8 cellular contexts compared by ENCODE assay signal in genomic region chr9:84139296-84140100, GRCh38.
DNase-seq lines count a peak whose midpoint lies in the region; ATAC-seq lines count a peak whose summit lies in the region.

No MANE protein-coding gene starts in this region.

- no peak overlapping the region for H3K27ac Mint-ChIP-seq in activated CD8-positive, alpha-beta memory T cell treated with anti-CD3 and anti-CD28 coated beads, Interleukin-2, amount 10 ng/mL, durations not matched to agents 7 days and 5 days
- no peak overlapping the region for H3K27ac Mint-ChIP-seq in effector memory CD8-positive, alpha-beta T cell

- H3K4me3 Mint-ChIP-seq in activated CD8-positive, alpha-beta memory T cell treated with anti-CD3 and anti-CD28 coated beads, Interleukin-2, amount 10 ng/mL, durations not matched to agents 7 days and 5 days: peak overlapping the region; percentile 80
- H3K4me3 Mint-ChIP-seq in effector memory CD8-positive, alpha-beta T cell: peak overlapping the region; percentile 67 to 82

- CTCF ChIA-PET in activated CD8-positive, alpha-beta memory T cell treated with anti-CD3 and anti-CD28 coated beads, Interleukin-2, amount 10 ng/mL, durations not matched to agents 7 days and 5 days (lab: Charles Lee): interaction anchor here (0.5 to 1.3 kb wide), 2 partner anchors 9 to 33 kb away, joined by 3 read pairs; no protein-coding TSS in a partner anchor

- DNase-seq in activated CD8-positive, alpha-beta memory T cell treated with anti-CD3 and anti-CD28 coated beads, Interleukin-2, amount 10 ng/mL, durations not matched to agents 7 days and 5 days: no peak
- no peak for DNase-seq in activated CD8-positive, alpha-beta memory T cell treated with anti-CD3 and anti-CD28 coated beads for 24 hours
- peak; percentile 2 for DNase-seq in NCI-H446 treated with DMSO at 0.1 percent for 48 hours (lab: John Stamatoyannopoulos, UW)
- no peak for DNase-seq in effector memory CD8-positive, alpha-beta T cell
- DNase-seq in pulmonary artery endothelial cell (ENCODE audit: low read depth, low spot score): peak; percentile 86
- DNase-seq in stimulated activated CD4-positive, alpha-beta T cell treated with anti-CD3 and anti-CD28 coated beads, Interleukin-4, amount 100 ng/mL, for 24 hours: no peak
- no peak for DNase-seq in LoVo (ENCODE audit: low spot score)

- H3K9me3 Mint-ChIP-seq in activated CD8-positive, alpha-beta memory T cell treated with anti-CD3 and anti-CD28 coated beads, Interleukin-2, amount 10 ng/mL, durations not matched to agents 7 days and 5 days (ENCODE audit: low read depth): no peaks in the 10 kb centered on the region
- no peaks in the 10 kb centered on the region for H3K9me3 Mint-ChIP-seq in effector memory CD8-positive, alpha-beta T cell

- peaks cover 56% of the 10 kb centered on the region for H3K27me3 Mint-ChIP-seq in activated CD8-positive, alpha-beta memory T cell treated with anti-CD3 and anti-CD28 coated beads, Interleukin-2, amount 10 ng/mL, durations not matched to agents 7 days and 5 days
- peaks cover 71 to 89% of the 10 kb centered on the region in 2 donors for H3K27me3 Mint-ChIP-seq in effector memory CD8-positive, alpha-beta T cell

- peaks cover 18% of the 10 kb centered on the region for H3K4me1 Mint-ChIP-seq in activated CD8-positive, alpha-beta memory T cell treated with anti-CD3 and anti-CD28 coated beads, Interleukin-2, amount 10 ng/mL, durations not matched to agents 7 days and 5 days
- H3K4me1 Mint-ChIP-seq in effector memory CD8-positive, alpha-beta T cell (ENCODE audit: low read depth in 2 of 2): peaks cover 6 to 10% of the 10 kb centered on the region in 2 donors

- H3K36me3 Mint-ChIP-seq in activated CD8-positive, alpha-beta memory T cell treated with anti-CD3 and anti-CD28 coated beads, Interleukin-2, amount 10 ng/mL, durations not matched to agents 7 days and 5 days: peaks cover 2% of the 10 kb centered on the region
- H3K36me3 Mint-ChIP-seq in effector memory CD8-positive, alpha-beta T cell (ENCODE audit: insufficient read depth): no peaks in the 10 kb centered on the region

- no peak for ATAC-seq in activated CD8-positive, alpha-beta memory T cell treated with anti-CD3 and anti-CD28 coated beads, Interleukin-2, amount 10 ng/mL, durations not matched to agents 7 days and 5 days
- ATAC-seq in effector memory CD8-positive, alpha-beta T cell (replicated peaks): no peak
- ATAC-seq in GM21360 (IDR thresholded peaks at IDR 0.05; ENCODE audit: unreplicated experiment): no peak

Comparison
In these comparisons a context has a peak if more than half of its experiments do, and no peak if none do; other contexts are left out.
1. DNase-seq: peak in NCI-H446 treated with DMSO at 0.1 percent for 48 hours (single experiment) and pulmonary artery endothelial cell (single experiment); none in activated CD8-positive, alpha-beta memory T cell treated with anti-CD3 and anti-CD28 coated beads, Interleukin-2, amount 10 ng/mL, durations not matched to agents 7 days and 5 days (single experiment), activated CD8-positive, alpha-beta memory T cell treated with anti-CD3 and anti-CD28 coated beads for 24 hours (single experiment), effector memory CD8-positive, alpha-beta T cell (0 of 3), stimulated activated CD4-positive, alpha-beta T cell treated with anti-CD3 and anti-CD28 coated beads, Interleukin-4, amount 100 ng/mL, for 24 hours (single experiment) and LoVo (single experiment).